Comparison of ENCODE assay signal across 10 cellular contexts in the genomic region with DNA sequence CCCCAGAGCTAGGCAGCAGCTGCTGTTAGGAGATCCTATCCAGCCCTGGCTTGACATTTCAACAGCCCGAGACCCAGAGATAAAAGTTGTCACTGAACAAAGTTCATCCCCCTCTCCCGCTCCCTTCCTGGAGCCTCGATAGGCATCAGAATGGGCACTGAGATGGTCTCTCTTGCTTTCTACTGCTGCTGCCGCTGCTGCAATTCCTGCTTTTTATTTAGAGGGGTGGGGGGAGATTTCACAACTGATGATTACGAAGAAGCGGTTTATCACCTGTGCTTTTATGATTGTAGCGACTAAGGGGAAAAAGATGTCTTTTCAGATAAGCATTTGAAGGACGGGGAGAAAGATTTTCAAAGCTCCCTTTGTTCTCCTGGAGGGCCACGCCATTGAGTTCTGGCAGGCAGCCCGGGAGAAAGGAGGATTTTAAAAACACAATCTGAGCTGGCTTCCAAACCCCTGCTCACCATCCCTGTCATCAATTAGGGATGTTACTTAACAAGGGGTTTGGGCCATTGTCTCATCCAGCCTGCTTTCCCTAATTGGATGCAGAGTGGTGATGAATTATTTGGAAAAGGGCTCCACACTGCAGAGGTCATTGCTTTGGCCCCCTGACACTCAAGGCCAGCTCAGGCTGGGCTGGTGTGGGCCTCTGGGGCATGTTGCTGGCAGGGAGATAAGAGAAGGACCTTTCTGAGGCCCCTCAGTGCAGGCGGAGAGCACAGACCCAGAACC.
A peak's percentile ranks its signal among the peaks of the same experiment; 100 is the strongest.
DNase-seq lines count a peak whose midpoint lies in the region; ATAC-seq and TF ChIP-seq lines count a peak whose summit lies in the region.
"Had no signal": no experiment of that assay in that cellular context is flagged by ENCODE, and none has a peak within 500 bp of the region (broad histone marks: within the 10 kb centered on the region; RNA-seq: fewer than 3 reads in every experiment).

No MANE protein-coding gene starts in this region.

- H3K4me1 Mint-ChIP-seq in activated T-helper 17 cell treated with anti-CD3 and anti-CD28 coated beads, Interleukin-2, amount 50 U/mL, for 72 hours: no peaks in the 10 kb centered on the region

- peak; percentile 63 for DNase-seq in DMS153 treated with DMSO at 0.1 percent for 48 hours (lab: John Stamatoyannopoulos, UW; ENCODE audit: unreplicated experiment)
- DNase-seq in NCI-H2029 (lab: John Stamatoyannopoulos, UW): peak; percentile 41
- DNase-seq in midbrain (lab: John Stamatoyannopoulos, UW): peak; percentile 3
- DNase-seq in activated CD4-positive, alpha-beta T cell treated with anti-CD3 and anti-CD28 coated beads for 4 hours: no peak
- no peak for DNase-seq in stimulated activated CD4-positive, alpha-beta T cell treated with anti-CD3 and anti-CD28 coated beads, Interleukin-2, amount 100 ng/mL, for 24 hours
- DNase-seq: HFFc6, RPMI8226 had no signal

- H3K27ac Mint-ChIP-seq in activated T-helper 17 cell treated with anti-CD3 and anti-CD28 coated beads, Interleukin-2, amount 50 U/mL, for 72 hours: no peak overlapping the region
- H3K27ac Mint-ChIP-seq: HFFc6 had no signal

- H3K9me3 Mint-ChIP-seq in activated T-helper 17 cell treated with anti-CD3 and anti-CD28 coated beads, Interleukin-2, amount 50 U/mL, for 72 hours: no peaks in the 10 kb centered on the region

- H3K36me3 Mint-ChIP-seq in activated T-helper 17 cell treated with anti-CD3 and anti-CD28 coated beads, Interleukin-2, amount 50 U/mL, for 72 hours (ENCODE audit: low read depth): no peaks in the 10 kb centered on the region

- ATAC-seq in SK-N-SH treated with all-trans-retinoic acid at 6 μM for 48 hours: peak; percentile 74
- ATAC-seq in activated T-helper 17 cell treated with anti-CD3 and anti-CD28 coated beads, Interleukin-2, amount 50 U/mL, for 72 hours (replicated peaks): no peak
- ATAC-seq in HG03460 (IDR thresholded peaks at IDR 0.05; ENCODE audit: unreplicated experiment): no peak

- peaks cover 16% of the 10 kb centered on the region for H3K27me3 Mint-ChIP-seq in activated T-helper 17 cell treated with anti-CD3 and anti-CD28 coated beads, Interleukin-2, amount 50 U/mL, for 72 hours

- H3K4me3 Mint-ChIP-seq in activated T-helper 17 cell treated with anti-CD3 and anti-CD28 coated beads, Interleukin-2, amount 50 U/mL, for 72 hours: no peak overlapping the region
- H3K4me3 Mint-ChIP-seq: HFFc6 had no signal

TF ChIP-seq in SK-N-SH treated with all-trans-retinoic acid at 6 μM for 48 hours, 23 proteins besides CTCF, POLR2A, EP300 and RAD21 (continues in another document):
- TF ChIP-seq ZNF8 (CRISPR knock-in tag; IDR thresholded peaks at IDR 0.05) (peak; percentile 38; the same call in 1 of the 2 replicates), ZFP3 (CRISPR knock-in tag; IDR thresholded peaks at IDR 0.05) (0 out of 2 replicates have a peak, but pooled peaks have one; percentile 35), ESRRG (CRISPR knock-in tag; IDR thresholded peaks at IDR 0.05) (no peak), BACH2 (CRISPR knock-in tag; IDR thresholded peaks at IDR 0.05; ENCODE audit: borderline replicate concordance) (no peak), ZFP30 (CRISPR knock-in tag; IDR thresholded peaks at IDR 0.05) (no peak), ZNF70 (CRISPR knock-in tag; IDR thresholded peaks at IDR 0.05) (peak; percentile 28), OSR1 (CRISPR knock-in tag; IDR thresholded peaks at IDR 0.05) (no peak), ISL1 (CRISPR knock-in tag; IDR thresholded peaks at IDR 0.05) (peak; percentile 50; the same call in 1 of the 2 replicates), CSDC2 (CRISPR knock-in tag; IDR thresholded peaks at IDR 0.05) (no peak), GLIS3 (CRISPR knock-in tag; IDR thresholded peaks at IDR 0.05) (no peak), RARB (CRISPR knock-in tag; IDR thresholded peaks at IDR 0.05) (no peak), ZNF565 (CRISPR knock-in tag; conservative IDR thresholded peaks at IDR 0.05; ENCODE audit: low read depth) (no peak), PPARA (CRISPR knock-in tag; IDR thresholded peaks at IDR 0.05; ENCODE audit: borderline replicate concordance) (no peak), ZC3H10 (CRISPR knock-in tag; IDR thresholded peaks at IDR 0.05) (no peak)
- TF ChIP-seq, protein P1, sequence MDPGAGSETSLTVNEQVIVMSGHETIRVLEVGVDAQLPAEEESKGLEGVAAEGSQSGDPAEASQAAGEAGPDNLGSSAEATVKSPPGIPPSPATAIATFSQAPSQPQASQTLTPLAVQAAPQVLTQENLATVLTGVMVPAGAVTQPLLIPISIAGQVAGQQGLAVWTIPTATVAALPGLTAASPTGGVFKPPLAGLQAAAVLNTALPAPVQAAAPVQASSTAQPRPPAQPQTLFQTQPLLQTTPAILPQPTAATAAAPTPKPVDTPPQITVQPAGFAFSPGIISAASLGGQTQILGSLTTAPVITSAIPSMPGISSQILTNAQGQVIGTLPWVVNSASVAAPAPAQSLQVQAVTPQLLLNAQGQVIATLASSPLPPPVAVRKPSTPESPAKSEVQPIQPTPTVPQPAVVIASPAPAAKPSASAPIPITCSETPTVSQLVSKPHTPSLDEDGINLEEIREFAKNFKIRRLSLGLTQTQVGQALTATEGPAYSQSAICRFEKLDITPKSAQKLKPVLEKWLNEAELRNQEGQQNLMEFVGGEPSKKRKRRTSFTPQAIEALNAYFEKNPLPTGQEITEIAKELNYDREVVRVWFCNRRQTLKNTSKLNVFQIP (CRISPR knock-in tag; IDR thresholded peaks at IDR 0.05; ENCODE audit: borderline replicate concordance, low read depth): no peak
- TF ChIP-seq, protein P2, sequence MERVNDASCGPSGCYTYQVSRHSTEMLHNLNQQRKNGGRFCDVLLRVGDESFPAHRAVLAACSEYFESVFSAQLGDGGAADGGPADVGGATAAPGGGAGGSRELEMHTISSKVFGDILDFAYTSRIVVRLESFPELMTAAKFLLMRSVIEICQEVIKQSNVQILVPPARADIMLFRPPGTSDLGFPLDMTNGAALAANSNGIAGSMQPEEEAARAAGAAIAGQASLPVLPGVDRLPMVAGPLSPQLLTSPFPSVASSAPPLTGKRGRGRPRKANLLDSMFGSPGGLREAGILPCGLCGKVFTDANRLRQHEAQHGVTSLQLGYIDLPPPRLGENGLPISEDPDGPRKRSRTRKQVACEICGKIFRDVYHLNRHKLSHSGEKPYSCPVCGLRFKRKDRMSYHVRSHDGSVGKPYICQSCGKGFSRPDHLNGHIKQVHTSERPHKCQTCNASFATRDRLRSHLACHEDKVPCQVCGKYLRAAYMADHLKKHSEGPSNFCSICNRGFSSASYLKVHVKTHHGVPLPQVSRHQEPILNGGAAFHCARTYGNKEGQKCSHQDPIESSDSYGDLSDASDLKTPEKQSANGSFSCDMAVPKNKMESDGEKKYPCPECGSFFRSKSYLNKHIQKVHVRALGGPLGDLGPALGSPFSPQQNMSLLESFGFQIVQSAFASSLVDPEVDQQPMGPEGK (CRISPR knock-in tag; IDR thresholded peaks at IDR 0.05; ENCODE audit: borderline replicate concordance): no peak
- TF ChIP-seq, protein P3, sequence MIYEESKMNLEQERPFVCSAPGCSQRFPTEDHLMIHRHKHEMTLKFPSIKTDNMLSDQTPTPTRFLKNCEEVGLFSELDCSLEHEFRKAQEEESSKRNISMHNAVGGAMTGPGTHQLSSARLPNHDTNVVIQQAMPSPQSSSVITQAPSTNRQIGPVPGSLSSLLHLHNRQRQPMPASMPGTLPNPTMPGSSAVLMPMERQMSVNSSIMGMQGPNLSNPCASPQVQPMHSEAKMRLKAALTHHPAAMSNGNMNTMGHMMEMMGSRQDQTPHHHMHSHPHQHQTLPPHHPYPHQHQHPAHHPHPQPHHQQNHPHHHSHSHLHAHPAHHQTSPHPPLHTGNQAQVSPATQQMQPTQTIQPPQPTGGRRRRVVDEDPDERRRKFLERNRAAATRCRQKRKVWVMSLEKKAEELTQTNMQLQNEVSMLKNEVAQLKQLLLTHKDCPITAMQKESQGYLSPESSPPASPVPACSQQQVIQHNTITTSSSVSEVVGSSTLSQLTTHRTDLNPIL (CRISPR knock-in tag; IDR thresholded peaks at IDR 0.05; ENCODE audit: low read depth): no peak
- TF ChIP-seq, protein P4, sequence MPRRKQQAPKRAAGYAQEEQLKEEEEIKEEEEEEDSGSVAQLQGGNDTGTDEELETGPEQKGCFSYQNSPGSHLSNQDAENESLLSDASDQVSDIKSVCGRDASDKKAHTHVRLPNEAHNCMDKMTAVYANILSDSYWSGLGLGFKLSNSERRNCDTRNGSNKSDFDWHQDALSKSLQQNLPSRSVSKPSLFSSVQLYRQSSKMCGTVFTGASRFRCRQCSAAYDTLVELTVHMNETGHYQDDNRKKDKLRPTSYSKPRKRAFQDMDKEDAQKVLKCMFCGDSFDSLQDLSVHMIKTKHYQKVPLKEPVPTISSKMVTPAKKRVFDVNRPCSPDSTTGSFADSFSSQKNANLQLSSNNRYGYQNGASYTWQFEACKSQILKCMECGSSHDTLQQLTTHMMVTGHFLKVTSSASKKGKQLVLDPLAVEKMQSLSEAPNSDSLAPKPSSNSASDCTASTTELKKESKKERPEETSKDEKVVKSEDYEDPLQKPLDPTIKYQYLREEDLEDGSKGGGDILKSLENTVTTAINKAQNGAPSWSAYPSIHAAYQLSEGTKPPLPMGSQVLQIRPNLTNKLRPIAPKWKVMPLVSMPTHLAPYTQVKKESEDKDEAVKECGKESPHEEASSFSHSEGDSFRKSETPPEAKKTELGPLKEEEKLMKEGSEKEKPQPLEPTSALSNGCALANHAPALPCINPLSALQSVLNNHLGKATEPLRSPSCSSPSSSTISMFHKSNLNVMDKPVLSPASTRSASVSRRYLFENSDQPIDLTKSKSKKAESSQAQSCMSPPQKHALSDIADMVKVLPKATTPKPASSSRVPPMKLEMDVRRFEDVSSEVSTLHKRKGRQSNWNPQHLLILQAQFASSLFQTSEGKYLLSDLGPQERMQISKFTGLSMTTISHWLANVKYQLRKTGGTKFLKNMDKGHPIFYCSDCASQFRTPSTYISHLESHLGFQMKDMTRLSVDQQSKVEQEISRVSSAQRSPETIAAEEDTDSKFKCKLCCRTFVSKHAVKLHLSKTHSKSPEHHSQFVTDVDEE (CRISPR knock-in tag; IDR thresholded peaks at IDR 0.05): peak; percentile 88
- TF ChIP-seq, protein P5, sequence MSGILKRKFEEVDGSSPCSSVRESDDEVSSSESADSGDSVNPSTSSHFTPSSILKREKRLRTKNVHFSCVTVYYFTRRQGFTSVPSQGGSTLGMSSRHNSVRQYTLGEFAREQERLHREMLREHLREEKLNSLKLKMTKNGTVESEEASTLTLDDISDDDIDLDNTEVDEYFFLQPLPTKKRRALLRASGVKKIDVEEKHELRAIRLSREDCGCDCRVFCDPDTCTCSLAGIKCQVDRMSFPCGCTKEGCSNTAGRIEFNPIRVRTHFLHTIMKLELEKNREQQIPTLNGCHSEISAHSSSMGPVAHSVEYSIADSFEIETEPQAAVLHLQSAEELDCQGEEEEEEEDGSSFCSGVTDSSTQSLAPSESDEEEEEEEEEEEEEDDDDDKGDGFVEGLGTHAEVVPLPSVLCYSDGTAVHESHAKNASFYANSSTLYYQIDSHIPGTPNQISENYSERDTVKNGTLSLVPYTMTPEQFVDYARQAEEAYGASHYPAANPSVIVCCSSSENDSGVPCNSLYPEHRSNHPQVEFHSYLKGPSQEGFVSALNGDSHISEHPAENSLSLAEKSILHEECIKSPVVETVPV (CRISPR knock-in tag; IDR thresholded peaks at IDR 0.05): no peak

Comparison
In these comparisons a context has a peak if more than half of its experiments do, and no peak if none do; other contexts are left out.
1. DNase-seq: peak in DMS153 treated with DMSO at 0.1 percent for 48 hours (single experiment), NCI-H2029 (single experiment) and midbrain (single experiment); none in activated CD4-positive, alpha-beta T cell treated with anti-CD3 and anti-CD28 coated beads for 4 hours (0 of 2) and stimulated activated CD4-positive, alpha-beta T cell treated with anti-CD3 and anti-CD28 coated beads, Interleukin-2, amount 100 ng/mL, for 24 hours (0 of 2).